In genomic region chr9:105297442-105298097, GRCh38 we compare ENCODE assay signal across 13 cellular contexts. TPM values are rescaled to one million over a fixed set of nuclear protein-coding genes. Genes with fewer than 3 reads are reported as not detected.
DNase-seq lines count a peak whose midpoint lies in the region; ATAC-seq and TF ChIP-seq lines count a peak whose summit lies in the region.
"Had no signal": no experiment of that assay in that cellular context is flagged by ENCODE, and none has a peak within 500 bp of the region (broad histone marks: within the 10 kb centered on the region; RNA-seq: fewer than 3 reads in every experiment).

No MANE protein-coding gene starts in this region.

- BruUV-seq in HCT116 (replicated peaks; lab: Mats Ljungman, UMichigan): no TSS peak

- no peak for TF ChIP-seq RAD21 in HCT116 (IDR thresholded peaks at IDR 0.05; ENCODE audit: low read depth)

- 0 out of 4 replicates have a peak, but pooled peaks cover 0 to 2% of the 10 kb centered on the region in 2 experiments for H3K36me3 ChIP-seq in HCT116 (ENCODE audit: control insufficient read depth in 1 of 2, insufficient read depth in 2 of 2, low read length in 2 of 2)
- H3K36me3 ChIP-seq in ascending aorta: peaks cover 0 to 10% of the 10 kb centered on the region in 2 donors
- H3K36me3 ChIP-seq in smooth muscle cell (ENCODE audit: low read depth): no peaks in the 10 kb centered on the region

- no peaks in the 10 kb centered on the region for H3K9me2 ChIP-seq in HCT116 (ENCODE audit: insufficient read depth)

- H3K4me3 ChIP-seq in HCT116 (replicated peaks in 1 of 2; ENCODE audit: low read depth in 1 of 2, low read length in 2 of 2) (no peak overlapping the region), ascending aorta (no peak overlapping the region), smooth muscle cell (no peak overlapping the region)

- POLR2A ChIA-PET in HCT116 (lab: Charles Lee): interaction anchor here (0.6 kb wide), 1 partner anchor 18 kb away, joined by 3 read pairs; no protein-coding TSS in a partner anchor

- H4K20me1 ChIP-seq in HCT116 (ENCODE audit: insufficient read depth) (no peaks in the 10 kb centered on the region), smooth muscle cell (ENCODE audit: low read depth) (no peaks in the 10 kb centered on the region)

- H3K9ac ChIP-seq in HCT116 (ENCODE audit: low read length): no peak overlapping the region
- H3K9ac ChIP-seq in smooth muscle cell (ENCODE audit: low read depth): peak overlapping the region; percentile 77

- H3K9me3 ChIP-seq in HCT116 (ENCODE audit: control insufficient read depth in 1 of 2, insufficient read depth in 1 of 2, low read depth in 1 of 2, low read length in 2 of 2): no peaks in the 10 kb centered on the region
- no peaks in the 10 kb centered on the region for H3K9me3 ChIP-seq in ascending aorta
- no peaks in the 10 kb centered on the region for H3K9me3 ChIP-seq in smooth muscle cell (replicated peaks; ENCODE audit: low read depth)

- TF ChIP-seq POLR2A in HCT116 (IDR thresholded peaks at IDR 0.05; ENCODE audit: borderline replicate concordance, extremely low read depth, insufficient read depth, insufficient read length): no peak

- DNase-seq in HCT116 (ENCODE audit: low read depth, low spot score) (no peak), ascending aorta (ENCODE audit: low spot score in 2 of 2) (no peak), foreskin keratinocyte (no peak), smooth muscle cell (lab: John Stamatoyannopoulos, UW; ENCODE audit: unreplicated experiment) (no peak), NCI-H2107 (lab: John Stamatoyannopoulos, UW) (no peak), MV-4-11 (lab: John Stamatoyannopoulos, UW) (no peak), NCI-H526 (lab: John Stamatoyannopoulos, UW) (no peak)
- DNase-seq: activated naive CD8-positive, alpha-beta T cell treated with anti-CD3 and anti-CD28 coated beads, Interleukin-2, amount 50 U/mL, for 24 hours; C1 segment of cervical spinal cord; NCI-H1436; NCI-H69; SHP77 had no signal

- no peak for ATAC-seq in HCT116
- ATAC-seq in foreskin keratinocyte: no peak
- ATAC-seq in HG03025 (IDR thresholded peaks at IDR 0.05; ENCODE audit: low FRiP score, unreplicated experiment): no peak
- ATAC-seq: activated naive CD8-positive, alpha-beta T cell treated with anti-CD3 and anti-CD28 coated beads, Interleukin-2, amount 50 U/mL, for 24 hours had no signal

- CTCF ChIA-PET in HCT116 (lab: Charles Lee): no interaction called here

- H3K4me1 ChIP-seq in HCT116 (ENCODE audit: control insufficient read depth in 1 of 2, insufficient read depth in 2 of 2, low read length in 2 of 2) (peaks cover 0 to 17% of the 10 kb centered on the region in 2 experiments; a peak in 2 of 4 replicates), ascending aorta (peaks cover 9 to 30% of the 10 kb centered on the region in 2 donors), foreskin keratinocyte (peaks cover 18% of the 10 kb centered on the region), smooth muscle cell (ENCODE audit: low read depth) (peaks cover 39% of the 10 kb centered on the region)

- H3K27me3 ChIP-seq in HCT116 (ENCODE audit: insufficient read depth, low read length) (no peaks in the 10 kb centered on the region), ascending aorta (no peaks in the 10 kb centered on the region), foreskin keratinocyte (no peaks in the 10 kb centered on the region), smooth muscle cell (ENCODE audit: low read depth) (no peaks in the 10 kb centered on the region)

- H3F3A ChIP-seq in smooth muscle cell (ENCODE audit: low read depth): peaks cover 13% of the 10 kb centered on the region

- H2AFZ ChIP-seq in HCT116 (ENCODE audit: low read depth, low read length, poor library complexity, severe bottlenecking) (no peak overlapping the region), smooth muscle cell (ENCODE audit: low read depth) (no peak overlapping the region)

- H3K4me2 ChIP-seq in HCT116 (ENCODE audit: low read length): peak overlapping the region; percentile 46; the same call in 1 of the 2 replicates
- peak overlapping the region; percentile 58 for H3K4me2 ChIP-seq in smooth muscle cell

- TF ChIP-seq CTCF in HCT116 (IDR thresholded peaks at IDR 0.05 in 2 of 3, conservative IDR thresholded peaks at IDR 0.05 in 1 of 3; ENCODE audit: borderline replicate concordance in 1 of 3, insufficient read depth in 1 of 3, low read depth in 2 of 3, low read length in 2 of 3): no peak
- TF ChIP-seq CTCF in ascending aorta (IDR thresholded peaks at IDR 0.05): no peak
- no peak for TF ChIP-seq CTCF in foreskin keratinocyte (conservative IDR thresholded peaks at IDR 0.05)
- TF ChIP-seq CTCF in smooth muscle cell (IDR thresholded peaks at IDR 0.05; ENCODE audit: borderline replicate concordance, insufficient read depth, poor library complexity, severe bottlenecking): no peak

- H3K79me2 ChIP-seq in HCT116 (ENCODE audit: insufficient read depth, low read length): no peaks in the 10 kb centered on the region
- H3K79me2 ChIP-seq in smooth muscle cell (ENCODE audit: low read depth): peaks cover 14% of the 10 kb centered on the region

- H3K27ac ChIP-seq in HCT116 (ENCODE audit: low read depth, low read length) (no peak overlapping the region), ascending aorta (peak overlapping the region; percentile 70 to 75), foreskin keratinocyte (peak overlapping the region; percentile 86), smooth muscle cell (ENCODE audit: low read depth) (peak overlapping the region; percentile 95)

- RAD21 ChIA-PET in HCT116 (lab: Charles Lee; ENCODE audit: low non-redundant PET in 1 of 2, low total read pairs in 2 of 2, uncharacterized antibody in 2 of 2, unreplicated experiment in 2 of 2): interaction anchor here in 1 of 2 experiments (0.6 kb wide), 1 partner anchor 95 kb away, joined by 4 read pairs; no protein-coding TSS in a partner anchor

- WGBS in smooth muscle cell (ENCODE audit: low lambda C conversion rate): 60% methylated on average over 15 of the region's 15 CpGs

- intact Hi-C loops in HCT116 (cut with micrococcal nuclease): no loop called here
- intact Hi-C loops in ascending aorta (cut with DNase I): loop anchor here (2.0 to 5.0 kb wide), 4 partner anchors 53 to 370 kb away; partner anchors contain the start of genes ABCA1 and SLC44A1

TF ChIP-seq in HCT116, 20 proteins besides CTCF, POLR2A, EP300 and RAD21:
- TF ChIP-seq ATF3 (IDR thresholded peaks at IDR 0.05) (no peak), MAX (IDR thresholded peaks at IDR 0.05) (no peak), ZBTB33 (IDR thresholded peaks at IDR 0.05; ENCODE audit: extremely low read depth, insufficient replicate concordance, low read length) (no peak), SRF (IDR thresholded peaks at IDR 0.05; ENCODE audit: low read depth) (no peak)
TF ChIP-seq in HCT116: peak in this region for 0.

RNA-seq across cellular contexts. Expression of gene SLC44A1, which starts 53.1 kb away (rescaled TPM):
- total RNA-seq in HCT116 (2021; ENCODE audit: unreplicated experiment) (44.1 TPM), ascending aorta (26.5 TPM), foreskin keratinocyte (33.0 and 35.8 TPM in 2 replicates), smooth muscle cell (22.2 and 27.8 TPM in 2 replicates)
- 18.8 and 21.0 TPM in 2 replicates for polyA plus RNA-seq in HCT116 (2012)
- polyA plus RNA-seq in foreskin keratinocyte (5.8 and 7.4 TPM in 2 replicates), smooth muscle cell (10.0 and 14.0 TPM in 2 replicates)
